In genomic region chr22:43179911-43180195, GRCh38 we compare ENCODE assay signal across 21 cellular contexts. TPM values are rescaled to one million over a fixed set of nuclear protein-coding genes. Genes with fewer than 3 reads are reported as not detected.
DNase-seq lines count a peak whose midpoint lies in the region; FAIRE-seq and TF ChIP-seq lines count a peak whose summit lies in the region.
"Had no signal": no experiment of that assay in that cellular context is flagged by ENCODE, and none has a peak within 500 bp of the region (broad histone marks: within the 10 kb centered on the region; RNA-seq: fewer than 3 reads in every experiment).

No MANE protein-coding gene starts in this region.

- BruUV-seq in MCF 10A (replicated peaks; lab: Mats Ljungman, UMichigan) = no TSS peak
- BruUV-seq in mammary epithelial cell (replicated peaks; lab: Mats Ljungman, UMichigan) = no TSS peak

- H3K4me3 Mint-ChIP-seq in MCF 10A (ENCODE audit: unreplicated experiment) = no peak overlapping the region
- H3K4me3 Mint-ChIP-seq: CD4-positive, alpha-beta memory T cell; HFFc6 had no signal

- peaks cover 40% of the 10 kb centered on the region for H3K79me2 ChIP-seq in mammary epithelial cell (ENCODE audit: insufficient read depth, low read length)

- H3K9me3 ChIP-seq in mammary epithelial cell (replicated peaks; ENCODE audit: insufficient read depth, low read length) = no peaks in the 10 kb centered on the region
- H3K9me3 ChIP-seq in kidney (ENCODE audit: control insufficient read depth in 1 of 2, low read length in 2 of 2) = no peaks in the 10 kb centered on the region
- H3K9me3 ChIP-seq: A549, HAP-1 had no signal

- dilution Hi-C loops in mammary epithelial cell (cut with HindIII; ENCODE audit: low sequenced_read_pairs) = loop anchor here (5.0 kb wide), 1 partner anchor 73 kb away; no protein-coding TSS in a partner anchor

- H3K27ac Mint-ChIP-seq in MCF 10A (ENCODE audit: low read depth, unreplicated experiment) = peak overlapping the region; percentile 42
- H3K27ac Mint-ChIP-seq: HFFc6 had no signal

- CTCF ChIA-PET in MCF 10A (lab: Yijun Ruan, JAX) (no interaction called here), mammary epithelial cell (lab: Charles Lee; ENCODE audit: low non-redundant PET) (no interaction called here)

- no peaks in the 10 kb centered on the region for H4K20me1 ChIP-seq in mammary epithelial cell (ENCODE audit: insufficient read depth, low read length)

- POLR2A ChIA-PET in MCF 10A (lab: Yijun Ruan, JAX) = interaction anchor here (0.5 kb wide), 1 partner anchor 566 kb away, joined by 3 read pairs; no protein-coding TSS in a partner anchor

- intact Hi-C loops in MCF 10A (cut with micrococcal nuclease) (no loop called here), mammary epithelial cell (cut with micrococcal nuclease) (no loop called here), kidney (cut with DNase I) (no loop called here)

- peak; percentile 58 for FAIRE-seq in GM12892 (lab: Jason Lieb, UNC)
- no peak for FAIRE-seq in kidney (lab: Jason Lieb, UNC)
- FAIRE-seq: A549, GM12891, H54 had no signal

- H3K36me3 ChIP-seq in mammary epithelial cell (ENCODE audit: insufficient read depth, low read length) (peaks cover 5% of the 10 kb centered on the region), kidney (ENCODE audit: control insufficient read depth in 1 of 2, insufficient read depth in 2 of 2, low read length in 2 of 2) (peaks cover 0 to 7% of the 10 kb centered on the region in 2 donors)

- in situ Hi-C loops in mammary epithelial cell (cut with MboI; ENCODE audit: low sequenced_read_pairs in 2 of 2) = no loop called here

- TF ChIP-seq POLR2A in GM12892 (IDR thresholded peaks at IDR 0.05; ENCODE audit: low read depth, low read length) = no peak

- H3K36me3 Mint-ChIP-seq in MCF 10A (ENCODE audit: insufficient read depth, unreplicated experiment) = peaks cover 61% of the 10 kb centered on the region

- no peak overlapping the region for H3K4me2 ChIP-seq in mammary epithelial cell (ENCODE audit: insufficient read depth, low read depth, low read length)
- H3K4me2 ChIP-seq: A549 had no signal

- no peak overlapping the region for H2AFZ ChIP-seq in mammary epithelial cell (ENCODE audit: low read depth, low read length)

- no peaks in the 10 kb centered on the region for H3K27me3 ChIP-seq in mammary epithelial cell (ENCODE audit: insufficient read depth, low read length)

- H3K4me1 ChIP-seq in mammary epithelial cell (ENCODE audit: insufficient read depth, low read length) = peaks cover 19% of the 10 kb centered on the region
- no peaks in the 10 kb centered on the region for H3K4me1 ChIP-seq in kidney (ENCODE audit: control insufficient read depth in 1 of 2, insufficient read depth in 1 of 2, low read depth in 1 of 2, low read length in 2 of 2)

- DNase-seq in MCF 10A (ENCODE audit: unreplicated experiment) (no peak), mammary epithelial cell (no peak), GM12892 (ENCODE audit: insufficient read length) (no peak), kidney (peak; percentile 58), NCI-H128 (lab: John Stamatoyannopoulos, UW; ENCODE audit: unreplicated experiment) (no peak), AG08395 (ENCODE audit: low spot score) (no peak)
- DNase-seq: 8988T; ACHN; C1 segment of cervical spinal cord; Calu3; CD4-positive, alpha-beta memory T cell; COR-L47; DMS53; DMS79 treated with DMSO at 0.1 percent for 48 hours; GF-D8; GOT3; HFFc6 had no signal

- no peaks in the 10 kb centered on the region for H3K9me3 Mint-ChIP-seq in MCF 10A (ENCODE audit: unreplicated experiment)
- H3K9me3 Mint-ChIP-seq: HFFc6 had no signal

- 90% methylated on average over 6 of the region's 15 CpGs for WGBS in mammary epithelial cell (ENCODE audit: low coverage, missing lambda C conversion rate)

- peaks cover 8% of the 10 kb centered on the region for H3K4me1 Mint-ChIP-seq in MCF 10A (ENCODE audit: insufficient read depth, unreplicated experiment)

- H3K27ac ChIP-seq in mammary epithelial cell (ENCODE audit: insufficient read depth, low read depth, low read length) = no peak overlapping the region
- H3K27ac ChIP-seq in kidney (ENCODE audit: low read depth in 2 of 2, low read length in 2 of 2) = no peak overlapping the region
- H3K27ac ChIP-seq: A549 had no signal

- no peak overlapping the region for H3K9ac ChIP-seq in mammary epithelial cell (ENCODE audit: insufficient read depth, low read length)
- no peak overlapping the region for H3K9ac ChIP-seq in kidney (ENCODE audit: low read length in 2 of 2)

- no peaks in the 10 kb centered on the region for H3K27me3 Mint-ChIP-seq in MCF 10A (ENCODE audit: insufficient read depth, unreplicated experiment)
- H3K27me3 Mint-ChIP-seq: CD4-positive, alpha-beta memory T cell had no signal

- TF ChIP-seq CTCF in MCF 10A (IDR thresholded peaks at IDR 0.05; ENCODE audit: unreplicated experiment) (no peak), mammary epithelial cell (conservative IDR thresholded peaks at IDR 0.05 in 1 of 2, IDR thresholded peaks at IDR 0.05 in 1 of 2; ENCODE audit: extremely low read depth in 1 of 2, insufficient read depth in 1 of 2, low read depth in 1 of 2, low read length in 2 of 2) (no peak), kidney (IDR thresholded peaks at IDR 0.05; ENCODE audit: borderline replicate concordance, extremely low read depth, insufficient read depth) (no peak)

- H3K4me3 ChIP-seq in mammary epithelial cell (replicated peaks in 1 of 3; ENCODE audit: insufficient read depth in 1 of 3, low read depth in 2 of 3, low read length in 3 of 3) = no peak overlapping the region
- H3K4me3 ChIP-seq in kidney (ENCODE audit: low read length in 2 of 2) = no peak overlapping the region
- H3K4me3 ChIP-seq: A549, HAP-1 had no signal

RNA-seq across cellular contexts. Expression of gene TTLL12, which starts 7.1 kb away (rescaled TPM):
- total RNA-seq in MCF 10A (2022) (40.9 and 61.0 TPM in 2 replicates), mammary epithelial cell (10 to 100 TPM; 37.7 to 62.6 TPM), kidney (26.3 TPM)
- polyA plus RNA-seq in mammary epithelial cell (27.4 TPM), kidney (ENCODE audit: insufficient read depth, low read depth, low replicate concordance) (11.5 TPM)
- 73.9 TPM for polyA minus RNA-seq in mammary epithelial cell
- 18.4 TPM for polyA plus RNA-seq in GM12892 (2012; ENCODE audit: missing spikeins)

RNA-seq across cellular contexts. Expression of gene TSPO, which starts 28.5 kb away (rescaled TPM):
- total RNA-seq in MCF 10A (2022) (294 and 308 TPM in 2 replicates), mammary epithelial cell (100 to 1,000 TPM; 267 to 360 TPM), kidney (134 TPM)
- polyA plus RNA-seq in mammary epithelial cell (270 TPM), kidney (ENCODE audit: insufficient read depth, low read depth, low replicate concordance) (173 TPM)
- 50.0 TPM for polyA minus RNA-seq in mammary epithelial cell
- 10.8 TPM for polyA plus RNA-seq in GM12892 (2012; ENCODE audit: missing spikeins)

RNA-seq across cellular contexts. Expression of gene MCAT, which starts 36.7 kb away (rescaled TPM):
- total RNA-seq in MCF 10A (2022) (17.6 and 18.8 TPM in 2 replicates), mammary epithelial cell (10 to 100 TPM; 17.5 to 18.7 TPM), kidney (24.8 TPM)
- polyA plus RNA-seq in mammary epithelial cell (19.9 TPM), kidney (ENCODE audit: insufficient read depth, low read depth, low replicate concordance) (74.7 TPM)
- 11.4 TPM for polyA minus RNA-seq in mammary epithelial cell
- polyA plus RNA-seq in GM12892 (2012; ENCODE audit: missing spikeins) = 7.1 TPM
